Comparison of ENCODE assay signal across 37 cellular contexts in genomic region chr10:87612107-87612506, GRCh38. TPM values are rescaled to one million over a fixed set of nuclear protein-coding genes. Genes with fewer than 3 reads are reported as not detected.
"Had no signal": no experiment of that assay in that cellular context is flagged by ENCODE, and none has a peak within 500 bp of the region (broad histone marks: within the 10 kb centered on the region; RNA-seq: fewer than 3 reads in every experiment).

No MANE protein-coding gene starts in this region.

- ATAC-seq: activated CD8-positive, alpha-beta T cell treated with anti-CD3 and anti-CD28 coated beads for 36 hours; activated naive CD4-positive, alpha-beta T cell treated with anti-CD3 and anti-CD28 coated beads, Interleukin-2, amount 50 U/mL, for 72 hours; activated T-cell treated with anti-CD3 and anti-CD28 coated beads, Interleukin-2, amount 50 U/mL, for 4 hours; activated T-cell treated with anti-CD3 and anti-CD28 coated beads, Interleukin-2, amount 50 U/mL, for 72 hours; activated T-helper 17 cell treated with anti-CD3 and anti-CD28 coated beads, Interleukin-2, amount 50 U/mL, for 72 hours; body of pancreas had no signal

- H3K36me3 ChIP-seq: adrenal gland, brain microvascular endothelial cell, breast epithelium had no signal

- H3K9me3 ChIP-seq: adrenal gland, body of pancreas, breast epithelium had no signal

- FAIRE-seq: astrocyte, TTC549 had no signal

- H3K27ac Mint-ChIP-seq: activated B cell treated with CpG ODN at 0.5 μM for 24 hours; activated CD4-positive, alpha-beta memory T cell treated with anti-CD3 and anti-CD28 coated beads for 36 hours; activated CD4-positive, alpha-beta T cell treated with anti-CD3 and anti-CD28 coated beads, Interleukin-2, amount 10 ng/mL, durations not matched to agents 24 days and 14 days; activated CD8-positive, alpha-beta T cell treated with anti-CD3 and anti-CD28 coated beads for 36 hours; activated naive CD4-positive, alpha-beta T cell treated with anti-CD3 and anti-CD28 coated beads for 36 hours; activated naive CD4-positive, alpha-beta T cell treated with anti-CD3 and anti-CD28 coated beads, Interleukin-2, amount 50 U/mL, for 72 hours; activated naive CD8-positive, alpha-beta T cell treated with anti-CD3 and anti-CD28 coated beads for 36 hours; activated T-cell treated with anti-CD3 and anti-CD28 coated beads, Interleukin-2, amount 50 U/mL, for 72 hours; activated T-helper 1 cell treated with anti-CD3 and anti-CD28 coated beads, Interleukin-12 subunit alpha, Interleukin-12 subunit beta, Interleukin-2, Interleukin-4 antibody, amounts not matched to agents 30 ng/mL and 10 ng/mL and 1 ng/mL, durations not matched to agents 14 hours and 24 hours and 36 hours; activated T-helper 17 cell treated with anti-CD3 and anti-CD28 coated beads, Interleukin-2, amount 50 U/mL, for 72 hours; T-helper 1 cell treated with Interleukin-12 subunit alpha and Interleukin-12 subunit beta and Interleukin-4 antibody, amounts not matched to agents 30 μg/mL and 1 μg/mL, for 36 hours; T-helper 2 cell treated with Interferon-gamma antibody and Interleukin-4, amounts not matched to agents 5 μg/mL and 100 μg/mL, for 36 hours had no signal

- H3K27ac ChIP-seq: adrenal gland, body of pancreas, brain microvascular endothelial cell, breast epithelium, VCaP had no signal

- H3K27me3 Mint-ChIP-seq: activated naive CD8-positive, alpha-beta T cell treated with anti-CD3 and anti-CD28 coated beads for 36 hours had no signal

- H3K4me3 Mint-ChIP-seq: activated B cell treated with CpG ODN at 0.5 μM for 24 hours; activated CD4-positive, alpha-beta memory T cell treated with anti-CD3 and anti-CD28 coated beads for 36 hours; activated CD4-positive, alpha-beta T cell treated with anti-CD3 and anti-CD28 coated beads, Interleukin-2, amount 10 ng/mL, durations not matched to agents 24 days and 14 days; activated CD8-positive, alpha-beta T cell treated with anti-CD3 and anti-CD28 coated beads for 36 hours; activated naive CD4-positive, alpha-beta T cell treated with anti-CD3 and anti-CD28 coated beads for 36 hours; activated naive CD8-positive, alpha-beta T cell treated with anti-CD3 and anti-CD28 coated beads for 36 hours; activated T-cell treated with anti-CD3 and anti-CD28 coated beads, Interleukin-2, amount 50 U/mL, for 4 hours; activated T-cell treated with anti-CD3 and anti-CD28 coated beads, Interleukin-2, amount 50 U/mL, for 72 hours; activated T-helper 1 cell treated with anti-CD3 and anti-CD28 coated beads, Interleukin-12 subunit alpha, Interleukin-12 subunit beta, Interleukin-2, Interleukin-4 antibody, amounts not matched to agents 30 ng/mL and 10 ng/mL and 1 ng/mL, durations not matched to agents 14 hours and 24 hours and 36 hours; activated T-helper 17 cell treated with anti-CD3 and anti-CD28 coated beads, Interleukin-2, amount 50 U/mL, for 72 hours; T-helper 1 cell treated with Interleukin-12 subunit alpha and Interleukin-12 subunit beta and Interleukin-4 antibody, amounts not matched to agents 30 μg/mL and 1 μg/mL, for 36 hours; T-helper 2 cell treated with Interferon-gamma antibody and Interleukin-4, amounts not matched to agents 5 μg/mL and 100 μg/mL, for 36 hours had no signal

- H3K4me1 ChIP-seq: adrenal gland, body of pancreas, breast epithelium had no signal

- DNase-seq: activated B cell treated with CpG ODN at 0.5 μM for 24 hours; activated CD4-positive, alpha-beta memory T cell treated with anti-CD3 and anti-CD28 coated beads for 36 hours; activated CD4-positive, alpha-beta T cell treated with anti-CD3 and anti-CD28 coated beads for 4 hours; activated CD4-positive, alpha-beta T cell treated with anti-CD3 and anti-CD28 coated beads, Interleukin-2, amount 10 ng/mL, durations not matched to agents 24 days and 14 days; activated CD4-positive, alpha-beta T cell treated with anti-CD3 and anti-CD28 coated beads, Interleukin-2, amount 50 U/mL, for 1 hour; activated CD4-positive, alpha-beta T cell treated with anti-CD3 and anti-CD28 coated beads, Interleukin-2, amount 50 U/mL, for 4 hours; activated CD4-positive, CD25-positive, alpha-beta regulatory T cell treated with anti-CD3 and anti-CD28 coated beads, Interleukin-2, amount 50 U/mL, for 72 hours; activated CD8-positive, alpha-beta memory T cell treated with anti-CD3 and anti-CD28 coated beads, Interleukin-2, amount 50 U/mL, for 4 hours; activated CD8-positive, alpha-beta T cell treated with anti-CD3 and anti-CD28 coated beads for 36 hours; activated effector memory CD4-positive, alpha-beta T cell treated with anti-CD3 and anti-CD28 coated beads, Interleukin-2, amount 50 U/mL, for 16 hours; activated gamma-delta T cell treated with Interleukin-2 at 50 U/mL for 16 hours; activated naive CD4-positive, alpha-beta T cell; activated naive CD4-positive, alpha-beta T cell treated with anti-CD3 and anti-CD28 coated beads for 36 hours; activated naive CD4-positive, alpha-beta T cell treated with anti-CD3 and anti-CD28 coated beads, Interleukin-2, amount 50 U/mL, for 16 hours; activated naive CD8-positive, alpha-beta T cell treated with anti-CD3 and anti-CD28 coated beads for 36 hours; activated T-cell treated with anti-CD3 and anti-CD28 coated beads for 4 hours; activated T-cell treated with anti-CD3 and anti-CD28 coated beads, Interleukin-2, amount 50 U/mL, for 1 hour; activated T-cell treated with anti-CD3 and anti-CD28 coated beads, Interleukin-2, amount 50 U/mL, for 4 hours; activated T-cell treated with anti-CD3 and anti-CD28 coated beads, Interleukin-2, amount 50 U/mL, for 72 hours; adrenal gland; amniotic stem cell; aorta; body of pancreas; brain microvascular endothelial cell; central memory CD4-positive, alpha-beta T cell; T-helper 1 cell; T-helper 2 cell; T-helper 9 cell had no signal

- H3K4me3 ChIP-seq: adrenal gland, body of pancreas, breast epithelium had no signal

- H3K9me3 Mint-ChIP-seq: activated T-cell treated with anti-CD3 and anti-CD28 coated beads, Interleukin-2, amount 50 U/mL, for 4 hours; activated T-helper 1 cell treated with anti-CD3 and anti-CD28 coated beads, Interleukin-12 subunit alpha, Interleukin-12 subunit beta, Interleukin-2, Interleukin-4 antibody, amounts not matched to agents 30 ng/mL and 10 ng/mL and 1 ng/mL, durations not matched to agents 14 hours and 24 hours and 36 hours had no signal

- H3K4me1 Mint-ChIP-seq: activated B cell treated with CpG ODN at 0.5 μM for 24 hours; activated CD4-positive, alpha-beta T cell treated with anti-CD3 and anti-CD28 coated beads, Interleukin-2, amount 10 ng/mL, durations not matched to agents 24 days and 14 days; activated naive CD8-positive, alpha-beta T cell treated with anti-CD3 and anti-CD28 coated beads for 36 hours; activated T-helper 17 cell treated with anti-CD3 and anti-CD28 coated beads, Interleukin-2, amount 50 U/mL, for 72 hours had no signal

- H3K27me3 ChIP-seq: adrenal gland, body of pancreas, brain microvascular endothelial cell, breast epithelium had no signal

RNA-seq across cellular contexts. Expression of gene PAPSS2, which starts 47.6 kb away (rescaled TPM):
- total RNA-seq: activated B cell treated with CpG ODN at 0.5 μM for 24 hours; activated CD4-positive, alpha-beta T cell treated with anti-CD3 and anti-CD28 coated beads, Interleukin-2, amount 10 ng/mL, durations not matched to agents 24 days and 14 days had no signal
